1 cellular context compared by ENCODE assay signal in the genomic region with DNA sequence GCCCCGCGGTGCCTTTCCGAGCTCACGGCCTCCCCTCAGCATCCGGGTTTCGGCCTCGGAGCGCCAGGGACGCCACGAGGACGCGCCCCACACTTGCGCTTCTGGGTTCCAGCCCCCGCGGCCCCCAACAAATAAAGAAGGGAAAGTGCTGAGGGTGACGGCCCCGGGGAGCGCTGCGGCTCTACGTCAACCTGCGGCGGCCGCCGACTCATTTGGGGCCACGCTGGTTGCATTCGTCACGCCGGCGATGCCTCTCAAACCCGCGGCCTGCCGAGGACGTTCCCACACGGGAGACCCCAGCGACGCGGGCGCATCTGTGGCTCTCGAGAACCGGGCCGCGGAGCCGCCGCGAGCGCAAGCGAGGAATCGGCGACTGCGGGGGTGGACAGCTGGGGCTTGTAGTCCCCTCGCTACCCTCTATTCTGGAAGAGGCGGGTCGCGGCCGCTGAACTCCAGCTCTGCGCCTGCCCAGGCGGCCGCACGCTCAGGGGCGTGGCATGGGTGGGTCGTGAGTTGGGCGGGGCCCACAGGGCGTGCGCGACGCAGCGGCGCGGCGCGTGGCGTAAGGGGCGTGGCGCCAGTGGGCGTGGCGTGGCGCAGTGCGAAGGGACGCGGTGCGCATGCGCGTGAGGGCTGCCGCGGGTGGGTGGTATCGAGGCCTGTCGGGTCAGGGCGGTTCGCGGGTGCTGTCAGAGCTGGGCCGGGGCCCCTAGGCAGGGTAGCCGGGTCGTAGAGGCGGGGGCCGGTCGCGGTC.
A peak's percentile ranks its signal among the peaks of the same experiment; 100 is the strongest.
TF ChIP-seq lines count a peak whose summit lies in the region.

A gene with protein sequence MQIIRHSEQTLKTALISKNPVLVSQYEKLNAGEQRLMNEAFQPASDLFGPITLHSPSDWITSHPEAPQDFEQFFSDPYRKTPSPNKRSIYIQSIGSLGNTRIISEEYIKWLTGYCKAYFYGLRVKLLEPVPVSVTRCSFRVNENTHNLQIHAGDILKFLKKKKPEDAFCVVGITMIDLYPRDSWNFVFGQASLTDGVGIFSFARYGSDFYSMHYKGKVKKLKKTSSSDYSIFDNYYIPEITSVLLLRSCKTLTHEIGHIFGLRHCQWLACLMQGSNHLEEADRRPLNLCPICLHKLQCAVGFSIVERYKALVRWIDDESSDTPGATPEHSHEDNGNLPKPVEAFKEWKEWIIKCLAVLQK (plus strand): TSS at position 599 of the 754 bp plus-strand sequence. CDS start 2,145 bp downstream, outside the sequence.

TF ChIP-seq in HepG2, 621 proteins besides CTCF, POLR2A, EP300 and RAD21 (continued from another document):
- 0 out of 2 replicates have a peak, but pooled peaks have one; percentile 28 for TF ChIP-seq SKIL (CRISPR knock-in tag; IDR thresholded peaks at IDR 0.05; ENCODE audit: borderline replicate concordance)
- TF ChIP-seq ZSCAN9 (CRISPR knock-in tag; IDR thresholded peaks at IDR 0.05; ENCODE audit: borderline replicate concordance), result peak; percentile 92
- TF ChIP-seq ZMAT3 (CRISPR knock-in tag; conservative IDR thresholded peaks at IDR 0.05), result peak; percentile 93; the same call in 1 of the 2 replicates
- peak; percentile 95; the same call in 1 of the 2 replicates for TF ChIP-seq ZBTB49 (CRISPR knock-in tag; IDR thresholded peaks at IDR 0.05; ENCODE audit: borderline replicate concordance)
- TF ChIP-seq HOXA7 (CRISPR knock-in tag; IDR thresholded peaks at IDR 0.05), result no peak
- TF ChIP-seq ATF7 (IDR thresholded peaks at IDR 0.05), result no peak
- no peak for TF ChIP-seq ATF7 (CRISPR knock-in tag; IDR thresholded peaks at IDR 0.05)
- TF ChIP-seq, protein P1, sequence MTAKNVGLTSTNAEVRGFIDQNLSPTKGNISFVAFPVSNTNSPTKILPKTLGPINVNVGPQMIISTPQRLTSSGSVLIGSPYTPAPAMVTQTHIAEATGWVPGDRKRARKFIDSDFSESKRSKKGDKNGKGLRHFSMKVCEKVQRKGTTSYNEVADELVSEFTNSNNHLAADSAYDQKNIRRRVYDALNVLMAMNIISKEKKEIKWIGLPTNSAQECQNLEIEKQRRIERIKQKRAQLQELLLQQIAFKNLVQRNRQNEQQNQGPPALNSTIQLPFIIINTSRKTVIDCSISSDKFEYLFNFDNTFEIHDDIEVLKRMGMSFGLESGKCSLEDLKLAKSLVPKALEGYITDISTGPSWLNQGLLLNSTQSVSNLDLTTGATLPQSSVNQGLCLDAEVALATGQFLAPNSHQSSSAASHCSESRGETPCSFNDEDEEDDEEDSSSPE (CRISPR knock-in tag; IDR thresholded peaks at IDR 0.05), result peak; percentile 84
- TF ChIP-seq TP53 (CRISPR knock-in tag; conservative IDR thresholded peaks at IDR 0.05), result no peak
- peak; percentile 67; the same call in 1 of the 2 replicates for TF ChIP-seq CREB3 (CRISPR knock-in tag; IDR thresholded peaks at IDR 0.05)
- peak; percentile 75; the same call in 1 of the 2 replicates for TF ChIP-seq TMF1 (CRISPR knock-in tag; IDR thresholded peaks at IDR 0.05; ENCODE audit: low read depth)
- TF ChIP-seq ZNF367 (CRISPR knock-in tag; IDR thresholded peaks at IDR 0.05; ENCODE audit: borderline replicate concordance), result no peak; the same call in 1 of the 2 replicates
- TF ChIP-seq ZMYM2 (CRISPR knock-in tag; IDR thresholded peaks at IDR 0.05), result no peak; the same call in 1 of the 2 replicates
- peak; percentile 72; the same call in 1 of the 2 replicates for TF ChIP-seq ZNF280B (CRISPR knock-in tag; IDR thresholded peaks at IDR 0.05; ENCODE audit: borderline replicate concordance)
- TF ChIP-seq MLXIP (CRISPR knock-in tag; IDR thresholded peaks at IDR 0.05; ENCODE audit: borderline replicate concordance), result no peak
- no peak for TF ChIP-seq CHD4 (IDR thresholded peaks at IDR 0.05; ENCODE audit: borderline replicate concordance, low read length)
- peak; percentile 96 for TF ChIP-seq REPIN1 (CRISPR knock-in tag; IDR thresholded peaks at IDR 0.05; ENCODE audit: borderline replicate concordance, low read depth)
- TF ChIP-seq, protein P2, sequence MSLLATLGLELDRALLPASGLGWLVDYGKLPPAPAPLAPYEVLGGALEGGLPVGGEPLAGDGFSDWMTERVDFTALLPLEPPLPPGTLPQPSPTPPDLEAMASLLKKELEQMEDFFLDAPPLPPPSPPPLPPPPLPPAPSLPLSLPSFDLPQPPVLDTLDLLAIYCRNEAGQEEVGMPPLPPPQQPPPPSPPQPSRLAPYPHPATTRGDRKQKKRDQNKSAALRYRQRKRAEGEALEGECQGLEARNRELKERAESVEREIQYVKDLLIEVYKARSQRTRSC (CRISPR knock-in tag; IDR thresholded peaks at IDR 0.05; ENCODE audit: low read depth), result no peak
- peak; percentile 57 for TF ChIP-seq NFYC (CRISPR knock-in tag; IDR thresholded peaks at IDR 0.05)
- TF ChIP-seq ZNF782 (CRISPR knock-in tag; IDR thresholded peaks at IDR 0.05; ENCODE audit: borderline replicate concordance), result peak; percentile 28; the same call in 1 of the 2 replicates
- peak; percentile 55; the same call in 1 of the 2 replicates for TF ChIP-seq GZF1 (CRISPR knock-in tag; IDR thresholded peaks at IDR 0.05)
- no peak for TF ChIP-seq NONO (IDR thresholded peaks at IDR 0.05)
- peak; percentile 99 for TF ChIP-seq NONO (CRISPR knock-in tag; conservative IDR thresholded peaks at IDR 0.05)
- no peak for TF ChIP-seq GATA4 (IDR thresholded peaks at IDR 0.05; ENCODE audit: borderline replicate concordance, low read depth)
- TF ChIP-seq TRIM22 (IDR thresholded peaks at IDR 0.05), result no peak
- TF ChIP-seq GLMP (CRISPR knock-in tag; IDR thresholded peaks at IDR 0.05; ENCODE audit: borderline replicate concordance), result no peak
